Comparison of ENCODE assay signal across 8 cellular contexts in genomic region chr5:138337685-138338410, GRCh38. TPM values are rescaled to one million over a fixed set of nuclear protein-coding genes. Genes with fewer than 3 reads are reported as not detected.
DNase-seq lines count a peak whose midpoint lies in the region; ATAC-seq and TF ChIP-seq lines count a peak whose summit lies in the region.

FAM53C (plus strand) TSS chr5:138338266; CDS start chr5:138341336, 3,070 bp downstream.

- no peak for TF ChIP-seq RAD21 in Ishikawa (IDR thresholded peaks at IDR 0.05; ENCODE audit: low read depth)

- H3K36me3 ChIP-seq in Panc1 (ENCODE audit: control insufficient read depth, insufficient read depth, low read length), result peaks cover 9% of the 10 kb centered on the region
- peaks cover 0 to 2% of the 10 kb centered on the region in 2 donors for H3K36me3 ChIP-seq in esophagus (ENCODE audit: control insufficient read depth in 2 of 2, insufficient read depth in 2 of 2, low read length in 1 of 2)
- peaks cover 0 to 5% of the 10 kb centered on the region in 2 donors for H3K36me3 ChIP-seq in muscle layer of duodenum (ENCODE audit: control insufficient read depth in 1 of 2, insufficient read depth in 2 of 2, low read length in 2 of 2)

- 0% methylated on average over 45 to 56 of the region's 56 CpGs for WGBS in esophagus, 2 donors

- POLR2A ChIA-PET in Panc1 (lab: Charles Lee), result interaction anchor here (0.7 to 1.0 kb wide), 3 partner anchors 12 to 158 kb away, joined by 3 to 6 read pairs (median 4); partner anchors contain the start of genes KDM3B and KIF20A

- H3K4me1 ChIP-seq in Panc1 (ENCODE audit: control insufficient read depth, insufficient read depth, low read length), result peaks cover 23% of the 10 kb centered on the region
- H3K4me1 ChIP-seq in esophagus (ENCODE audit: control insufficient read depth in 2 of 2, insufficient read depth in 2 of 2, low read length in 1 of 2), result peaks cover 0 to 6% of the 10 kb centered on the region in 2 donors
- peaks cover 9 to 24% of the 10 kb centered on the region in 2 donors for H3K4me1 ChIP-seq in muscle layer of duodenum (ENCODE audit: control insufficient read depth in 1 of 2, insufficient read depth in 2 of 2, low read length in 2 of 2)

- peak within 1 kb of the TSS; percentile 89 for H3K4me3 Mint-ChIP-seq in activated T-cell treated with anti-CD3 and anti-CD28 coated beads, Interleukin-2, amount 50 U/mL, for 4 hours

- H3K27me3 ChIP-seq in Panc1 (ENCODE audit: control insufficient read depth, insufficient read depth, low read length) (no peaks in the 10 kb centered on the region), esophagus (ENCODE audit: control insufficient read depth in 1 of 2, insufficient read depth in 2 of 2, low read length in 2 of 2) (no peaks in the 10 kb centered on the region), muscle layer of duodenum (ENCODE audit: low read depth, low read length) (no peaks in the 10 kb centered on the region)

- peak; percentile 68; the same call in 1 of the 2 replicates for TF ChIP-seq EP300 in Ishikawa (IDR thresholded peaks at IDR 0.05; ENCODE audit: borderline replicate concordance)

- H3K27ac ChIP-seq in Panc1 (ENCODE audit: low read length), result peak within 1 kb of the TSS; percentile 98
- peak within 1 kb of the TSS; percentile 85 to 98 for H3K27ac ChIP-seq in esophagus (ENCODE audit: low read depth in 2 of 2, low read length in 1 of 2)
- peak within 1 kb of the TSS; percentile 97 for H3K27ac ChIP-seq in muscle layer of duodenum (ENCODE audit: low read length)

- peak; percentile 81 for ATAC-seq in GM21529 (IDR thresholded peaks at IDR 0.05; ENCODE audit: unreplicated experiment)
- ATAC-seq in Panc1, result peak; percentile 94
- peak; percentile 94 to 96 for ATAC-seq in activated T-cell treated with anti-CD3 and anti-CD28 coated beads, Interleukin-2, amount 50 U/mL, for 4 hours

- intact Hi-C loops in Panc1 (cut with micrococcal nuclease; ENCODE audit: unreplicated experiment), result no loop called here

- H3K36me3 Mint-ChIP-seq in activated T-cell treated with anti-CD3 and anti-CD28 coated beads, Interleukin-2, amount 50 U/mL, for 4 hours (ENCODE audit: insufficient read depth), result peaks cover 11% of the 10 kb centered on the region

- H3K9me3 ChIP-seq in Panc1 (ENCODE audit: control insufficient read depth, insufficient read depth, low read depth, low read length) (no peaks in the 10 kb centered on the region), esophagus (ENCODE audit: control insufficient read depth in 2 of 2, insufficient read depth in 1 of 2, low read depth in 1 of 2, low read length in 1 of 2) (no peaks in the 10 kb centered on the region), muscle layer of duodenum (ENCODE audit: control insufficient read depth in 1 of 2, low read length in 2 of 2) (no peaks in the 10 kb centered on the region)

- CTCF ChIA-PET in Panc1 (lab: Charles Lee), result interaction anchor here (0.6 to 1.9 kb wide), 3 partner anchors 14 to 44 kb away, joined by 3 to 9 read pairs (median 4); partner anchors contain the start of gene KDM3B

- no peaks in the 10 kb centered on the region for H3K9me3 Mint-ChIP-seq in activated T-cell treated with anti-CD3 and anti-CD28 coated beads, Interleukin-2, amount 50 U/mL, for 4 hours

- peak; percentile 72 for DNase-seq in DMS153 (lab: John Stamatoyannopoulos, UW)
- peak; percentile 91 for DNase-seq in Panc1 (ENCODE audit: low read depth, low spot score)
- peak; percentile 87 for DNase-seq in activated T-cell treated with anti-CD3 and anti-CD28 coated beads, Interleukin-2, amount 50 U/mL, for 4 hours
- DNase-seq in stimulated activated CD8-positive, alpha-beta memory T cell treated with anti-CD3 and anti-CD28 coated beads, Interleukin-7, amount 100 ng/mL, for 24 hours (ENCODE audit: low read depth), result peak; percentile 75

- H3K4me3 ChIP-seq in Panc1 (ENCODE audit: low read depth in 2 of 2, low read length in 2 of 2), result peak within 1 kb of the TSS; percentile 88 to 92
- H3K4me3 ChIP-seq in esophagus (ENCODE audit: low read depth in 1 of 2, low read length in 2 of 2), result peak within 1 kb of the TSS; percentile 70 to 74
- H3K4me3 ChIP-seq in muscle layer of duodenum (ENCODE audit: low read depth in 1 of 2, low read length in 2 of 2), result peak within 1 kb of the TSS; percentile 74 to 89

- H3K27me3 Mint-ChIP-seq in activated T-cell treated with anti-CD3 and anti-CD28 coated beads, Interleukin-2, amount 50 U/mL, for 4 hours (ENCODE audit: low read depth), result no peaks in the 10 kb centered on the region

- H3K4me1 Mint-ChIP-seq in activated T-cell treated with anti-CD3 and anti-CD28 coated beads, Interleukin-2, amount 50 U/mL, for 4 hours (ENCODE audit: low read depth), result peaks cover 35% of the 10 kb centered on the region

- in situ Hi-C loops in Panc1 (cut with HindIII; ENCODE audit: low pct_unique_long_range_greater_than_20kb, low sequenced_read_pairs), result no loop called here

- TF ChIP-seq CTCF in Panc1 (IDR thresholded peaks at IDR 0.05), result no peak

- no TSS peak for BruUV-seq in Panc1 (replicated peaks; lab: Mats Ljungman, UMichigan)

TF ChIP-seq in Ishikawa, 13 proteins besides CTCF, POLR2A, EP300 and RAD21:
- TF ChIP-seq, protein P1, sequence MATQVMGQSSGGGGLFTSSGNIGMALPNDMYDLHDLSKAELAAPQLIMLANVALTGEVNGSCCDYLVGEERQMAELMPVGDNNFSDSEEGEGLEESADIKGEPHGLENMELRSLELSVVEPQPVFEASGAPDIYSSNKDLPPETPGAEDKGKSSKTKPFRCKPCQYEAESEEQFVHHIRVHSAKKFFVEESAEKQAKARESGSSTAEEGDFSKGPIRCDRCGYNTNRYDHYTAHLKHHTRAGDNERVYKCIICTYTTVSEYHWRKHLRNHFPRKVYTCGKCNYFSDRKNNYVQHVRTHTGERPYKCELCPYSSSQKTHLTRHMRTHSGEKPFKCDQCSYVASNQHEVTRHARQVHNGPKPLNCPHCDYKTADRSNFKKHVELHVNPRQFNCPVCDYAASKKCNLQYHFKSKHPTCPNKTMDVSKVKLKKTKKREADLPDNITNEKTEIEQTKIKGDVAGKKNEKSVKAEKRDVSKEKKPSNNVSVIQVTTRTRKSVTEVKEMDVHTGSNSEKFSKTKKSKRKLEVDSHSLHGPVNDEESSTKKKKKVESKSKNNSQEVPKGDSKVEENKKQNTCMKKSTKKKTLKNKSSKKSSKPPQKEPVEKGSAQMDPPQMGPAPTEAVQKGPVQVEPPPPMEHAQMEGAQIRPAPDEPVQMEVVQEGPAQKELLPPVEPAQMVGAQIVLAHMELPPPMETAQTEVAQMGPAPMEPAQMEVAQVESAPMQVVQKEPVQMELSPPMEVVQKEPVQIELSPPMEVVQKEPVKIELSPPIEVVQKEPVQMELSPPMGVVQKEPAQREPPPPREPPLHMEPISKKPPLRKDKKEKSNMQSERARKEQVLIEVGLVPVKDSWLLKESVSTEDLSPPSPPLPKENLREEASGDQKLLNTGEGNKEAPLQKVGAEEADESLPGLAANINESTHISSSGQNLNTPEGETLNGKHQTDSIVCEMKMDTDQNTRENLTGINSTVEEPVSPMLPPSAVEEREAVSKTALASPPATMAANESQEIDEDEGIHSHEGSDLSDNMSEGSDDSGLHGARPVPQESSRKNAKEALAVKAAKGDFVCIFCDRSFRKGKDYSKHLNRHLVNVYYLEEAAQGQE (IDR thresholded peaks at IDR 0.05; ENCODE audit: low read depth), result 0 out of 2 replicates have a peak, but pooled peaks have one; percentile 24
- TF ChIP-seq, protein P2, sequence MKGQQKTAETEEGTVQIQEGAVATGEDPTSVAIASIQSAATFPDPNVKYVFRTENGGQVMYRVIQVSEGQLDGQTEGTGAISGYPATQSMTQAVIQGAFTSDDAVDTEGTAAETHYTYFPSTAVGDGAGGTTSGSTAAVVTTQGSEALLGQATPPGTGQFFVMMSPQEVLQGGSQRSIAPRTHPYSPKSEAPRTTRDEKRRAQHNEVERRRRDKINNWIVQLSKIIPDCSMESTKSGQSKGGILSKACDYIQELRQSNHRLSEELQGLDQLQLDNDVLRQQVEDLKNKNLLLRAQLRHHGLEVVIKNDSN (IDR thresholded peaks at IDR 0.05), result no peak
- TF ChIP-seq CEBPB (IDR thresholded peaks at IDR 0.05) (peak; percentile 16; the same call in 1 of the 2 replicates), MAX (IDR thresholded peaks at IDR 0.05) (peak; percentile 74), TEAD4 (IDR thresholded peaks at IDR 0.05) (peak; percentile 32; the same call in 1 of the 2 replicates), TAF1 (IDR thresholded peaks at IDR 0.05; ENCODE audit: low read depth) (peak; percentile 99), EGR1 (IDR thresholded peaks at IDR 0.05) (0 out of 2 replicates have a peak, but pooled peaks have one; percentile 10), NFIC (IDR thresholded peaks at IDR 0.05) (no peak), TCF12 (IDR thresholded peaks at IDR 0.05; ENCODE audit: low read depth) (peak; percentile 63; the same call in 1 of the 2 replicates)
TF ChIP-seq in Ishikawa: peak in this region for 7.

RNA-seq across cellular contexts. Expression of gene FAM53C, which starts in this region (rescaled TPM):
- total RNA-seq in Panc1 (2021; ENCODE audit: unreplicated experiment), result 50.4 TPM
- polyA plus RNA-seq in Panc1 (2012; ENCODE audit: insufficient read length), result 56.4 TPM
- 10 to 100 TPM; 22.2 to 25.6 (median 25.4) TPM for total RNA-seq in activated T-cell treated with anti-CD3 and anti-CD28 coated beads, Interleukin-2, amount 50 U/mL, for 4 hours
- 1 to 10 TPM; 7.4 to 8.7 TPM for polyA plus RNA-seq in esophagus

Comparison
In these comparisons a context has a peak if more than half of its experiments do, and no peak if none do; other contexts are left out.
1. Peak in every context shown above with its lines: DNase-seq, ATAC-seq, H3K4me3 ChIP-seq and H3K27ac ChIP-seq.